ENCODE assay signal across 35 cellular contexts in the genomic region with DNA sequence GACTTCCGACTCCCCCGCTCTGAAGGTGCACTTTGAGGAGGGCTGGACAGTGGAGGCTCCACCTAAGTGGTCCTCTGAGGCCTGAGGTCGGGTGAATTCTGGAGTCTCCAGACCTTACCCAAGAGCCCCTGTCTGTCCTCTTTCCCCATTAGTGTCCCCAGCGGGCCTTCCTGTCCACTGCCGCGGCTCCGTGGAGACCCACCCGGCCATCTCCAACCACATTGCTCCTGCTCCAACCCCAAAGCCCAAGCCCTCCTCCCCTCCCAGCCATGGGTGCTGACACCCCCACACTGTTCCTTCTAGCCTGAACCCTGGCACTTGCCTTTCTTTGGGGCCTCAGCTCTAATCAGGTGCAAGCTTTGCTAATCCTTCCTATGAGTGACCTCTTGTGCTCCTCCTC.
"Had no signal": no experiment of that assay in that cellular context is flagged by ENCODE, and none has a peak within 500 bp of the region (broad histone marks: within the 10 kb centered on the region; RNA-seq: fewer than 3 reads in every experiment).

No MANE protein-coding gene starts in this region.

- H3K36me3 Mint-ChIP-seq: WTC11 had no signal

- H3K36me3 ChIP-seq: Peyer's patch, SJSA1 had no signal

- H3K27ac ChIP-seq: KMS-11, Peyer's patch, SJSA1 had no signal

- DNase-seq: activated CD4-positive, alpha-beta T cell treated with anti-CD3 and anti-CD28 coated beads for 36 hours; activated CD4-positive, alpha-beta T cell treated with anti-CD3 and anti-CD28 coated beads, Interleukin-2, amount 10 ng/mL, durations not matched to agents 7 days and 5 days; activated CD4-positive, alpha-beta T cell treated with anti-CD3 and anti-CD28 coated beads, Interleukin-2, amount 50 U/mL, for 48 hours; activated CD8-positive, alpha-beta memory T cell treated with anti-CD3 and anti-CD28 coated beads, Interleukin-2, amount 50 U/mL, for 4 hours; activated naive CD4-positive, alpha-beta T cell; activated naive CD4-positive, alpha-beta T cell treated with anti-CD3 and anti-CD28 coated beads, Interleukin-2, amount 50 U/mL, for 16 hours; activated naive CD8-positive, alpha-beta T cell treated with anti-CD3 and anti-CD28 coated beads for 36 hours; activated T-cell treated with anti-CD3 and anti-CD28 coated beads for 4 hours; activated T-cell treated with anti-CD3 and anti-CD28 coated beads, Interleukin-2, amount 50 U/mL, for 4 hours; amniotic stem cell; aorta; MM.1S; NCI-H1092; NCI-H1417; NCI-H146; NCI-H187; NCI-H2029 treated with DMSO at 0.1 percent for 48 hours; NCI-H2107; NCI-H2171; NCI-H510A; NCI-H526; NCI-H748 treated with DMSO at 0.1 percent for 48 hours; NK-92 treated with Interleukin-12 subunit alpha and Interleukin-12 subunit beta, amount 100 ng/mL, for 24 hours; PC-3; Peyer's patch; RPMI8226; SHP77 treated with DMSO at 0.1 percent for 48 hours; SK-N-SH had no signal

- H3K9ac ChIP-seq: KMS-11, SK-N-SH had no signal

- H3K4me1 ChIP-seq: Peyer's patch, SJSA1 had no signal

- H3K4me3 ChIP-seq: Peyer's patch, SJSA1 had no signal

- H3K4me2 ChIP-seq: KMS-11, SK-N-SH had no signal

- H3K4me1 Mint-ChIP-seq: activated CD4-positive, alpha-beta T cell treated with anti-CD3 and anti-CD28 coated beads for 36 hours had no signal

- H3K9me3 ChIP-seq: Peyer's patch, SJSA1, SK-N-SH had no signal

- ATAC-seq: activated CD4-positive, alpha-beta T cell treated with anti-CD3 and anti-CD28 coated beads for 36 hours; activated CD4-positive, CD25-positive, alpha-beta regulatory T cell treated with anti-CD3 and anti-CD28 coated beads, Interleukin-2, amount 50 U/mL, for 24 hours; activated T-cell treated with anti-CD3 and anti-CD28 coated beads, Interleukin-2, amount 50 U/mL, for 4 hours; PC-3; WTC11 had no signal

- H3K27me3 ChIP-seq: Peyer's patch had no signal

- H3K9me3 Mint-ChIP-seq: activated T-cell treated with anti-CD3 and anti-CD28 coated beads, Interleukin-2, amount 50 U/mL, for 4 hours; activated T-helper 1 cell treated with anti-CD3 and anti-CD28 coated beads, Interleukin-12 subunit alpha, Interleukin-12 subunit beta, Interleukin-2, Interleukin-4 antibody, amounts not matched to agents 30 ng/mL and 10 ng/mL and 1 ng/mL, durations not matched to agents 14 hours and 24 hours and 36 hours; T-helper 1 cell treated with Interleukin-12 subunit alpha and Interleukin-12 subunit beta and Interleukin-4 antibody, amounts not matched to agents 30 μg/mL and 1 μg/mL, for 36 hours had no signal

- H3K27me3 Mint-ChIP-seq: activated CD4-positive, alpha-beta T cell treated with anti-CD3 and anti-CD28 coated beads for 36 hours; activated naive CD8-positive, alpha-beta T cell treated with anti-CD3 and anti-CD28 coated beads for 36 hours had no signal

- H3K4me3 Mint-ChIP-seq: activated CD4-positive, alpha-beta T cell treated with anti-CD3 and anti-CD28 coated beads for 36 hours; activated CD4-positive, alpha-beta T cell treated with anti-CD3 and anti-CD28 coated beads, Interleukin-2, amount 10 ng/mL, durations not matched to agents 7 days and 5 days; activated naive CD8-positive, alpha-beta T cell treated with anti-CD3 and anti-CD28 coated beads for 36 hours; activated T-cell treated with anti-CD3 and anti-CD28 coated beads, Interleukin-2, amount 50 U/mL, for 4 hours; activated T-helper 1 cell treated with anti-CD3 and anti-CD28 coated beads, Interleukin-12 subunit alpha, Interleukin-12 subunit beta, Interleukin-2, Interleukin-4 antibody, amounts not matched to agents 30 ng/mL and 10 ng/mL and 1 ng/mL, durations not matched to agents 14 hours and 24 hours and 36 hours; T-helper 1 cell treated with Interleukin-12 subunit alpha and Interleukin-12 subunit beta and Interleukin-4 antibody, amounts not matched to agents 30 μg/mL and 1 μg/mL, for 36 hours; T-helper 2 cell treated with Interferon-gamma antibody and Interleukin-4, amounts not matched to agents 5 μg/mL and 100 μg/mL, for 36 hours; WTC11 had no signal

- H3K27ac Mint-ChIP-seq: activated CD4-positive, alpha-beta T cell treated with anti-CD3 and anti-CD28 coated beads for 36 hours; activated T-helper 1 cell treated with anti-CD3 and anti-CD28 coated beads, Interleukin-12 subunit alpha, Interleukin-12 subunit beta, Interleukin-2, Interleukin-4 antibody, amounts not matched to agents 30 ng/mL and 10 ng/mL and 1 ng/mL, durations not matched to agents 14 hours and 24 hours and 36 hours; T-helper 1 cell treated with Interleukin-12 subunit alpha and Interleukin-12 subunit beta and Interleukin-4 antibody, amounts not matched to agents 30 μg/mL and 1 μg/mL, for 36 hours; T-helper 2 cell treated with Interferon-gamma antibody and Interleukin-4, amounts not matched to agents 5 μg/mL and 100 μg/mL, for 36 hours; WTC11 had no signal
